In the genomic region with DNA sequence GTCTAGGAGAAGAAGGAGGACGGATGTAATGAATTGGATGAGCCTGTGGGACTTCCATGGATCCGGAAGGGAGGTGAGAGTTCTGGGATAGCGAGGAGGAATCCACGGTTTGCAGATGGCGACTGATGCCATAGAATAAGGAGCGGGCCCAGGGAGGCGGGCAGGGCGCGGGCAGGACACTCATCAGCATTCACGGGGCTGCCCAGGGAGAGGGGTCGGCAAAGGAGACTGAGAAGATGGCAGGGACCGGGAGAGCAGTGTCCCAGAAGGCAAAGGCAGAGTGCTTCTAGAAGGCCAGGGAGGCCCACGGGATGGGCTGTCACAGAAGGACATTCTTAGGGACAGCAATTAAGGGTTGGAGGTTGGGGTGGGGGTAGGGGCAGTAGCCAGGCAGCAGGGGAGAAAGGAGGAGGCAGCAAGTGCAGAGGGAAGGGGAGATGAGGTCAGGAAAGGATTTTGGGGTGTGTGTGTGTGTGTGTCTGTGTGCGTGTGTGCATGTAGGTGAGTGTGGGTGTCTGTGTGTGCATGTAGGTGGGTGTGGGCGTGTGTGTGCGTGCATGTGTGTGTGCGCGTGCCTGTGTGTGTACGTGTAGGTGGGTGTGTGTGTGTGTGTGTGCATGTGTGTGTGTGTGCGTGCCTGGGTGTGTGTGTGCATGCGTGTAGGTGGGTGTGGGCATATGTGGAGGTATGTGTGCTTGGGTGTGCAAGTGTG, we compare ENCODE assay signal across 18 cellular contexts. TPM values are rescaled to one million over a fixed set of nuclear protein-coding genes. Genes with fewer than 3 reads are reported as not detected.
DNase-seq lines count a peak whose midpoint lies in the region; ATAC-seq, FAIRE-seq and TF ChIP-seq lines count a peak whose summit lies in the region.
"Had no signal": no experiment of that assay in that cellular context is flagged by ENCODE, and none has a peak within 500 bp of the region (broad histone marks: within the 10 kb centered on the region; RNA-seq: fewer than 3 reads in every experiment).

No MANE protein-coding gene starts in this region.

- no peak overlapping the region for H3K27ac ChIP-seq in upper lobe of left lung
- H3K27ac ChIP-seq: GM23248 had no signal

- peak; percentile 78 for FAIRE-seq in GM12891 (lab: Jason Lieb, UNC)

- H3K36me3 ChIP-seq in upper lobe of left lung: no peaks in the 10 kb centered on the region
- H3K36me3 ChIP-seq: ascending aorta had no signal

- H3K36me3 Mint-ChIP-seq in T-cell: no peaks in the 10 kb centered on the region
- H3K36me3 Mint-ChIP-seq in glutamatergic neuron (ENCODE audit: unreplicated experiment): no peaks in the 10 kb centered on the region
- H3K36me3 Mint-ChIP-seq in progenitor cell of endocrine pancreas (ENCODE audit: insufficient read depth): no peaks in the 10 kb centered on the region

- H3K4me1 ChIP-seq in upper lobe of left lung: peaks cover 6 to 26% (median 10%) of the 10 kb centered on the region in 4 donors

- peaks cover 0 to 12% (median 2%) of the 10 kb centered on the region in 4 donors for H3K27me3 ChIP-seq in upper lobe of left lung
- H3K27me3 ChIP-seq: ascending aorta had no signal

- H3K9me3 Mint-ChIP-seq in T-cell (no peaks in the 10 kb centered on the region), glutamatergic neuron (ENCODE audit: unreplicated experiment) (no peaks in the 10 kb centered on the region), progenitor cell of endocrine pancreas (ENCODE audit: low read depth) (no peaks in the 10 kb centered on the region)

- POLR2A ChIA-PET in T-cell (lab: Charles Lee): no interaction called here

- H3K27ac Mint-ChIP-seq in T-cell (no peak overlapping the region), glutamatergic neuron (ENCODE audit: unreplicated experiment) (peak overlapping the region; percentile 44), progenitor cell of endocrine pancreas (peak overlapping the region; percentile 53)

- H3K27me3 Mint-ChIP-seq in T-cell (peaks cover 39 to 42% of the 10 kb centered on the region in 2 donors), glutamatergic neuron (ENCODE audit: unreplicated experiment) (peaks cover 26% of the 10 kb centered on the region), progenitor cell of endocrine pancreas (peaks cover 43% of the 10 kb centered on the region)

- WGBS in upper lobe of left lung, 2 donors: 86 to 91% methylated on average over 21 of the region's 21 CpGs

- H3K4me1 Mint-ChIP-seq in T-cell: peaks cover 29% of the 10 kb centered on the region in 3 donors
- peaks cover 13% of the 10 kb centered on the region for H3K4me1 Mint-ChIP-seq in glutamatergic neuron (ENCODE audit: low read depth, unreplicated experiment)
- peaks cover 10% of the 10 kb centered on the region for H3K4me1 Mint-ChIP-seq in progenitor cell of endocrine pancreas (ENCODE audit: low read depth)

- ATAC-seq in T-cell (replicated peaks in 1 of 4) (no peak), GM18907 (IDR thresholded peaks at IDR 0.05; ENCODE audit: unreplicated experiment) (no peak), upper lobe of left lung (ENCODE audit: low FRiP score in 2 of 2) (no peak)
- ATAC-seq: PC-3 had no signal

- TF ChIP-seq POLR2A in GM12891 (IDR thresholded peaks at IDR 0.05; ENCODE audit: low read depth, low read length) (no peak), upper lobe of left lung (IDR thresholded peaks at IDR 0.05) (no peak)

- TF ChIP-seq EP300 in upper lobe of left lung (IDR thresholded peaks at IDR 0.05): no peak

- TF ChIP-seq CTCF in glutamatergic neuron (IDR thresholded peaks at IDR 0.05; ENCODE audit: partially characterized antibody, unreplicated experiment) (no peak), progenitor cell of endocrine pancreas (IDR thresholded peaks at IDR 0.05; ENCODE audit: unreplicated experiment) (no peak), upper lobe of left lung (IDR thresholded peaks at IDR 0.05) (no peak)

- peak overlapping the region; percentile 11 to 53 (median 43) for H3K4me3 Mint-ChIP-seq in T-cell
- no peak overlapping the region for H3K4me3 Mint-ChIP-seq in glutamatergic neuron (ENCODE audit: unreplicated experiment)
- H3K4me3 Mint-ChIP-seq in progenitor cell of endocrine pancreas (ENCODE audit: low read depth): no peak overlapping the region

- DNase-seq in GM12891 (ENCODE audit: insufficient read length, low spot score) (no peak), T-cell (no peak), glutamatergic neuron (no peak), progenitor cell of endocrine pancreas (ENCODE audit: low spot score, unreplicated experiment) (no peak), upper lobe of left lung (no peak), AG20443 (ENCODE audit: low spot score) (no peak)
- DNase-seq: activated CD4-positive, CD25-positive, alpha-beta regulatory T cell treated with anti-CD3 and anti-CD28 coated beads, Interleukin-2, amount 50 U/mL, for 72 hours; dorsolateral prefrontal cortex; Kasumi-1; mammary epithelial cell; NCI-H1436 treated with DMSO at 0.1 percent for 48 hours; NCI-H510A treated with DMSO at 0.1 percent for 48 hours; PC-3 had no signal

- CTCF ChIA-PET in T-cell (lab: Charles Lee): no interaction called here

- no peak overlapping the region for H3K4me3 ChIP-seq in upper lobe of left lung

- no peaks in the 10 kb centered on the region for H3K9me3 ChIP-seq in upper lobe of left lung
- H3K9me3 ChIP-seq: ascending aorta had no signal

TF ChIP-seq in GM12891, 5 proteins besides CTCF, POLR2A, EP300 and RAD21:
- TF ChIP-seq TAF1 (IDR thresholded peaks at IDR 0.05; ENCODE audit: low read depth, low read length) (no peak), POLR2AphosphoS5 (IDR thresholded peaks at IDR 0.05; ENCODE audit: low read depth, low read length) (no peak), POU2F2 (IDR thresholded peaks at IDR 0.05; ENCODE audit: low read depth, low read length) (no peak), PAX5 (IDR thresholded peaks at IDR 0.05; ENCODE audit: insufficient read depth, low read length, severe bottlenecking) (no peak), SPI1 (IDR thresholded peaks at IDR 0.05; ENCODE audit: low read depth, low read length) (no peak)

RNA-seq across cellular contexts. Expression of a gene that starts 1.1 kb away (rescaled TPM):
- 0.01 TPM for polyA plus RNA-seq in GM12891 (2012; ENCODE audit: low read depth, missing spikeins)
- total RNA-seq in T-cell: under 1 TPM in 4 of 5 donors, not detected in 1; 0.08 to 0.15 (median 0.09) TPM
- not detected for total RNA-seq in glutamatergic neuron (ENCODE audit: unreplicated experiment)
- 0.10 and 0.18 TPM in 2 replicates for total RNA-seq in progenitor cell of endocrine pancreas
- 10 to 100 TPM in 3 of 6 donors, 1 to 10 TPM in 3; 2.5 to 20.8 (median 11.4) TPM for total RNA-seq in upper lobe of left lung

RNA-seq across cellular contexts. Expression of a gene that starts 23.1 kb away (rescaled TPM):
- polyA plus RNA-seq in GM12891 (2012; ENCODE audit: low read depth, missing spikeins): 48.6 TPM
- total RNA-seq in T-cell: 10 to 100 TPM; 42.3 to 48.2 (median 44.6) TPM
- total RNA-seq in glutamatergic neuron (ENCODE audit: unreplicated experiment): 30.0 TPM
- 61.0 and 63.6 TPM in 2 replicates for total RNA-seq in progenitor cell of endocrine pancreas
- total RNA-seq in upper lobe of left lung: 100 to 1,000 TPM in 2 of 6 donors, 10 to 100 TPM in 4; 65.8 to 120 (median 75.5) TPM

RNA-seq across cellular contexts. Expression of a gene that starts 29.8 kb away (rescaled TPM):
- 37.9 TPM for polyA plus RNA-seq in GM12891 (2012; ENCODE audit: low read depth, missing spikeins)
- 100 to 1,000 TPM; 157 to 295 (median 263) TPM for total RNA-seq in T-cell
- 152 TPM for total RNA-seq in glutamatergic neuron (ENCODE audit: unreplicated experiment)
- 98.0 and 109 TPM in 2 replicates for total RNA-seq in progenitor cell of endocrine pancreas
- total RNA-seq in upper lobe of left lung: 100 to 1,000 TPM; 129 to 290 (median 153) TPM

RNA-seq across cellular contexts. Expression of a gene that starts 37.5 kb away (rescaled TPM):
- polyA plus RNA-seq in GM12891 (2012; ENCODE audit: low read depth, missing spikeins): 35.8 TPM
- total RNA-seq in T-cell (10 to 100 TPM; 19.0 to 30.2 (median 28.1) TPM), glutamatergic neuron (ENCODE audit: unreplicated experiment) (16.8 TPM), progenitor cell of endocrine pancreas (28.4 and 30.0 TPM in 2 replicates), upper lobe of left lung (10 to 100 TPM; 29.3 to 60.0 (median 45.8) TPM)

RNA-seq across cellular contexts. Expression of a gene that starts 42.3 kb away (rescaled TPM):
- 0.15 TPM for polyA plus RNA-seq in GM12891 (2012; ENCODE audit: low read depth, missing spikeins)
- total RNA-seq in T-cell: under 1 TPM in 1 of 5 donors, not detected in 4; 0.18 TPM
- total RNA-seq in glutamatergic neuron (ENCODE audit: unreplicated experiment): 1.6 TPM
- total RNA-seq in progenitor cell of endocrine pancreas: 17.8 and 20.2 TPM in 2 replicates
- total RNA-seq in upper lobe of left lung: 10 to 100 TPM in 2 of 6 donors, 1 to 10 TPM in 3, under 1 TPM in 1; 0.69 to 24.3 (median 8.1) TPM
- total RNA-seq: ascending aorta, GM23248, mammary epithelial cell, PC-3, posterior vena cava, ureter had no signal
- polyA plus RNA-seq: GM23248, mammary epithelial cell had no signal

Comparison
In these comparisons a context has a peak if more than half of its experiments do, and no peak if none do; other contexts are left out.
1. H3K27ac Mint-ChIP-seq: peak in glutamatergic neuron (single experiment) and progenitor cell of endocrine pancreas (single experiment); none in T-cell (0 of 2).
2. H3K4me3 Mint-ChIP-seq: peak in T-cell (3 of 3); none in glutamatergic neuron (single experiment) and progenitor cell of endocrine pancreas (single experiment).